ENCODE assay signal across 8 cellular contexts in genomic region chr14:100067971-100068959, GRCh38. TPM values are rescaled to one million over a fixed set of nuclear protein-coding genes. Genes with fewer than 3 reads are reported as not detected.
A peak's percentile ranks its signal among the peaks of the same experiment; 100 is the strongest.
DNase-seq lines count a peak whose midpoint lies in the region; ATAC-seq and TF ChIP-seq lines count a peak whose summit lies in the region.

No MANE protein-coding gene starts in this region.

- DNase-seq in activated B cell treated with CpG ODN at 0.5 μM for 24 hours (peak; percentile 60), caudate nucleus (lab: John Stamatoyannopoulos, UW) (peak in 29 of 61 donors; percentile 19 to 86 (median 40)), myocyte (ENCODE audit: low read depth) (peak; percentile 42), NCI-H774 (lab: John Stamatoyannopoulos, UW) (no peak), NCI-H1436 (lab: John Stamatoyannopoulos, UW) (no peak)

- peak; percentile 37 for ATAC-seq in GM19467 (IDR thresholded peaks at IDR 0.05; ENCODE audit: unreplicated experiment)
- ATAC-seq in HG03565 (IDR thresholded peaks at IDR 0.05; ENCODE audit: unreplicated experiment): peak; percentile 27
- peak; percentile 47 for ATAC-seq in activated B cell treated with CpG ODN at 0.5 μM for 24 hours (ENCODE audit: low read depth)

- no peaks in the 10 kb centered on the region for H3K9me3 Mint-ChIP-seq in activated B cell treated with CpG ODN at 0.5 μM for 24 hours
- H3K9me3 Mint-ChIP-seq in stimulated activated naive CD8-positive, alpha-beta T cell treated with anti-CD3 and anti-CD28 coated beads, Interleukin-15, Interleukin-2, amounts not matched to agents 100 ng/mL and 50 ng/mL, for 24 hours: no peaks in the 10 kb centered on the region

- POLR2A ChIA-PET in activated B cell treated with CpG ODN at 0.5 μM for 24 hours (lab: Charles Lee): interaction anchor here (0.5 to 2.6 kb wide), 9 partner anchors 8 to 237 kb away, joined by 3 to 14 read pairs (median 4); partner anchors contain the start of gene DEGS2

- H3K27me3 Mint-ChIP-seq in activated B cell treated with CpG ODN at 0.5 μM for 24 hours: no peaks in the 10 kb centered on the region
- H3K27me3 Mint-ChIP-seq in stimulated activated naive CD8-positive, alpha-beta T cell treated with anti-CD3 and anti-CD28 coated beads, Interleukin-15, Interleukin-2, amounts not matched to agents 100 ng/mL and 50 ng/mL, for 24 hours: no peaks in the 10 kb centered on the region

- peaks cover 95% of the 10 kb centered on the region for H3K4me1 Mint-ChIP-seq in activated B cell treated with CpG ODN at 0.5 μM for 24 hours
- H3K4me1 Mint-ChIP-seq in stimulated activated naive CD8-positive, alpha-beta T cell treated with anti-CD3 and anti-CD28 coated beads, Interleukin-15, Interleukin-2, amounts not matched to agents 100 ng/mL and 50 ng/mL, for 24 hours (ENCODE audit: low read depth): peaks cover 100% of the 10 kb centered on the region

- H3K36me3 Mint-ChIP-seq in activated B cell treated with CpG ODN at 0.5 μM for 24 hours (ENCODE audit: low read depth): peaks cover 37% of the 10 kb centered on the region
- H3K36me3 Mint-ChIP-seq in stimulated activated naive CD8-positive, alpha-beta T cell treated with anti-CD3 and anti-CD28 coated beads, Interleukin-15, Interleukin-2, amounts not matched to agents 100 ng/mL and 50 ng/mL, for 24 hours (ENCODE audit: low read depth): peaks cover 39% of the 10 kb centered on the region

- intact Hi-C loops in activated B cell treated with CpG ODN at 0.5 μM for 24 hours (cut with micrococcal nuclease): loop anchor here (1.0 to 5.0 kb wide), 4 partner anchors 174 to 466 kb away; partner anchors contain the start of genes CCDC85C, CYP46A1 and SLC25A29

- TF ChIP-seq CTCF in activated B cell treated with CpG ODN at 0.5 μM for 24 hours (IDR thresholded peaks at IDR 0.05): no peak

- peak overlapping the region; percentile 98 for H3K27ac Mint-ChIP-seq in activated B cell treated with CpG ODN at 0.5 μM for 24 hours
- peak overlapping the region; percentile 98 for H3K27ac Mint-ChIP-seq in stimulated activated naive CD8-positive, alpha-beta T cell treated with anti-CD3 and anti-CD28 coated beads, Interleukin-15, Interleukin-2, amounts not matched to agents 100 ng/mL and 50 ng/mL, for 24 hours

- CTCF ChIA-PET in activated B cell treated with CpG ODN at 0.5 μM for 24 hours (lab: Charles Lee): interaction anchor here (0.7 to 9.7 kb wide), 7 partner anchors 7 to 156 kb away, joined by 3 to 111 read pairs (median 8); no protein-coding TSS in a partner anchor

- H3K4me3 Mint-ChIP-seq in activated B cell treated with CpG ODN at 0.5 μM for 24 hours: peak overlapping the region; percentile 94
- peak overlapping the region; percentile 84 for H3K4me3 Mint-ChIP-seq in stimulated activated naive CD8-positive, alpha-beta T cell treated with anti-CD3 and anti-CD28 coated beads, Interleukin-15, Interleukin-2, amounts not matched to agents 100 ng/mL and 50 ng/mL, for 24 hours

- peak overlapping the region; percentile 42 for H3K27ac ChIP-seq in caudate nucleus (ENCODE audit: low read depth, low read length)

RNA-seq across cellular contexts. Expression of gene EVL, which starts 3.0 kb away (rescaled TPM):
- total RNA-seq in activated B cell treated with CpG ODN at 0.5 μM for 24 hours (229 and 272 TPM in 2 replicates), myocyte (40.8 and 54.4 TPM in 2 replicates)
- 55.1 TPM for polyA plus RNA-seq in myocyte (2012)

Comparison
In these comparisons a context has a peak if more than half of its experiments do, and no peak if none do; other contexts are left out.
1. DNase-seq: peak in activated B cell treated with CpG ODN at 0.5 μM for 24 hours (single experiment) and myocyte (single experiment); none in NCI-H774 (single experiment) and NCI-H1436 (single experiment).
2. Peak in every context shown above with its lines, with median percentiles within 50 percentile points of each other: ATAC-seq.